Comparison of ENCODE assay signal across 22 cellular contexts in the genomic region with DNA sequence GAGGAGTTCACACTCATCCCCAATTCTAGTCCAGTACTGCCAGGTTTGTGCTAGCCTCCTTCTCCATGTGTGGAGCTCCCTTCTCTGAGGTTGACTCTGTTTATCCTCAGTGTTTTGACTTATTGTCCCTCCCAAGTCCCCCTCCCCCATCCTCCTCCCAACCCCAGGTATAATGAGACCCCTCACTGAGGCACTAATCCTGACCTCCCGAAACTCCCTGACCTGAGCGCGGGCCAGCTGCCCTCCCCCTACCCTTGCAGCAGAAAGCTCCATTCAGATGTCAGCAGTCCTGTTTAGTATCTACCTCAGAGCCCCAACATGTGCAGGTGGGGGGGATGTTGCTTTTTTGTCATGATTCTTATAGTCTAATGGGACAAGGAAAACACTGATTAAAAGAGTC.
"Had no signal": no experiment of that assay in that cellular context is flagged by ENCODE, and none has a peak within 500 bp of the region (broad histone marks: within the 10 kb centered on the region; RNA-seq: fewer than 3 reads in every experiment).

No MANE protein-coding gene starts in this region.

- H3K27me3 ChIP-seq: breast epithelium, gastrocnemius medialis, heart right ventricle, right atrium auricular region had no signal

- H3K4me3 Mint-ChIP-seq: activated CD8-positive, alpha-beta memory T cell treated with anti-CD3 and anti-CD28 coated beads, Interleukin-2, amount 10 ng/mL, durations not matched to agents 7 days and 5 days; activated naive CD8-positive, alpha-beta T cell treated with anti-CD3 and anti-CD28 coated beads for 36 hours; activated T-cell treated with anti-CD3 and anti-CD28 coated beads, Interleukin-2, amount 50 U/mL, for 4 hours; dendritic cell treated with granulocyte-macrophage colony-stimulating factor and Interleukin-4, amounts not matched to agents 40 ng/mL and 50 ng/mL, for 4 days; effector memory CD8-positive, alpha-beta T cell; memory B cell; natural killer cell treated with Interleukin-12 subunit alpha and Interleukin-12 subunit beta and Interleukin-15 and Interleukin-18, amount 100 ng/mL, for 72 hours had no signal

- H3K27me3 Mint-ChIP-seq: activated CD8-positive, alpha-beta memory T cell treated with anti-CD3 and anti-CD28 coated beads, Interleukin-2, amount 10 ng/mL, durations not matched to agents 7 days and 5 days; activated naive CD8-positive, alpha-beta T cell treated with anti-CD3 and anti-CD28 coated beads for 36 hours; dendritic cell treated with granulocyte-macrophage colony-stimulating factor and Interleukin-4, amounts not matched to agents 40 ng/mL and 50 ng/mL, for 4 days; effector memory CD8-positive, alpha-beta T cell; memory B cell; natural killer cell treated with Interleukin-12 subunit alpha and Interleukin-12 subunit beta and Interleukin-15 and Interleukin-18, amount 100 ng/mL, for 72 hours had no signal

- ATAC-seq: activated CD8-positive, alpha-beta memory T cell treated with anti-CD3 and anti-CD28 coated beads, Interleukin-2, amount 10 ng/mL, durations not matched to agents 7 days and 5 days; activated T-cell treated with anti-CD3 and anti-CD28 coated beads, Interleukin-2, amount 50 U/mL, for 4 hours; effector memory CD8-positive, alpha-beta T cell; gastrocnemius medialis had no signal

- H3K27ac Mint-ChIP-seq: activated CD8-positive, alpha-beta memory T cell treated with anti-CD3 and anti-CD28 coated beads, Interleukin-2, amount 10 ng/mL, durations not matched to agents 7 days and 5 days; activated naive CD8-positive, alpha-beta T cell treated with anti-CD3 and anti-CD28 coated beads for 36 hours; dendritic cell treated with granulocyte-macrophage colony-stimulating factor and Interleukin-4, amounts not matched to agents 40 ng/mL and 50 ng/mL, for 4 days; memory B cell; natural killer cell treated with Interleukin-12 subunit alpha and Interleukin-12 subunit beta and Interleukin-15 and Interleukin-18, amount 100 ng/mL, for 72 hours had no signal

- H3K9me3 Mint-ChIP-seq: activated T-cell treated with anti-CD3 and anti-CD28 coated beads, Interleukin-2, amount 50 U/mL, for 4 hours; dendritic cell treated with granulocyte-macrophage colony-stimulating factor and Interleukin-4, amounts not matched to agents 40 ng/mL and 50 ng/mL, for 4 days; effector memory CD8-positive, alpha-beta T cell; memory B cell; natural killer cell treated with Interleukin-12 subunit alpha and Interleukin-12 subunit beta and Interleukin-15 and Interleukin-18, amount 100 ng/mL, for 72 hours had no signal

- DNase-seq: activated CD4-positive, CD25-positive, alpha-beta regulatory T cell treated with anti-CD3 and anti-CD28 coated beads, Interleukin-2, amount 50 U/mL, for 72 hours; activated CD8-positive, alpha-beta memory T cell treated with anti-CD3 and anti-CD28 coated beads, Interleukin-2, amount 10 ng/mL, durations not matched to agents 7 days and 5 days; activated gamma-delta T cell; activated naive CD8-positive, alpha-beta T cell treated with anti-CD3 and anti-CD28 coated beads for 36 hours; activated T-cell treated with anti-CD3 and anti-CD28 coated beads, Interleukin-2, amount 50 U/mL, for 4 hours; effector memory CD8-positive, alpha-beta T cell; heart right ventricle; kidney; left ventricle myocardium inferior; nucleus accumbens; posterior cingulate gyrus; stimulated activated CD4-positive, alpha-beta T cell treated with anti-CD3 and anti-CD28 coated beads, Interleukin-15, amount 100 ng/mL, for 24 hours; stimulated activated CD4-positive, alpha-beta T cell treated with anti-CD3 and anti-CD28 coated beads, Interleukin-4, amount 100 ng/mL, for 1 hour; stimulated activated naive CD4-positive, alpha-beta T cell treated with Interleukin-2 at 50 U/mL for 16 hours; T-helper 9 cell had no signal

- H3K4me3 ChIP-seq: breast epithelium, gastrocnemius medialis, heart right ventricle, left ventricle myocardium inferior, right atrium auricular region, skin epidermis had no signal

- H3K36me3 ChIP-seq: breast epithelium had no signal
